Comparison of ENCODE assay signal across 20 cellular contexts in genomic region chr9:88685966-88686365, GRCh38.
"Had no signal": no experiment of that assay in that cellular context is flagged by ENCODE, and none has a peak within 500 bp of the region (broad histone marks: within the 10 kb centered on the region; RNA-seq: fewer than 3 reads in every experiment).

No MANE protein-coding gene starts in this region.

- ATAC-seq: effector memory CD8-positive, alpha-beta T cell; esophagus mucosa; foreskin keratinocyte; gastroesophageal sphincter; heart left ventricle; left cardiac atrium; left lung had no signal

- DNase-seq: dermis blood vessel endothelial cell; dorsolateral prefrontal cortex; effector CD8-positive, alpha-beta T cell; effector memory CD8-positive, alpha-beta T cell; endodermal cell; erythroblast; foreskin keratinocyte; heart left ventricle; hypothalamus; immature natural killer cell; islet precursor cell; kidney; left cardiac atrium; left lung; mammary epithelial cell; mesendoderm; midbrain; naive B cell had no signal
